1 cellular context compared by ENCODE assay signal in genomic region chr15:68150186-68150585, GRCh38.
TF ChIP-seq lines count a peak whose summit lies in the region.

No MANE protein-coding gene starts in this region.

TF ChIP-seq in K562, 482 proteins besides CTCF, POLR2A, EP300 and RAD21 (continued from another document):
- TF ChIP-seq KLF10 (CRISPR knock-in tag; IDR thresholded peaks at IDR 0.05) = no peak
- TF ChIP-seq MITF (IDR thresholded peaks at IDR 0.05) = no peak
- peak; percentile 63 for TF ChIP-seq MAFF (IDR thresholded peaks at IDR 0.05; ENCODE audit: low read length)
- no peak for TF ChIP-seq ELF2 (CRISPR knock-in tag; IDR thresholded peaks at IDR 0.05)
- no peak for TF ChIP-seq ZNF24 (IDR thresholded peaks at IDR 0.05)
- TF ChIP-seq ZNF316 (IDR thresholded peaks at IDR 0.05) = peak; percentile 82
- TF ChIP-seq HMG20A (CRISPR knock-in tag; conservative IDR thresholded peaks at IDR 0.05) = no peak
- no peak for TF ChIP-seq BCOR (IDR thresholded peaks at IDR 0.05)
